23 cellular contexts compared by ENCODE assay signal in genomic region chr14:89924224-89924623, GRCh38. TPM values are rescaled to one million over a fixed set of nuclear protein-coding genes. Genes with fewer than 3 reads are reported as not detected.
A peak's percentile ranks its signal among the peaks of the same experiment; 100 is the strongest.
DNase-seq lines count a peak whose midpoint lies in the region; ATAC-seq and TF ChIP-seq lines count a peak whose summit lies in the region.
"Had no signal": no experiment of that assay in that cellular context is flagged by ENCODE, and none has a peak within 500 bp of the region (broad histone marks: within the 10 kb centered on the region; RNA-seq: fewer than 3 reads in every experiment).

No MANE protein-coding gene starts in this region.

- TF ChIP-seq CTCF in VCaP (conservative IDR thresholded peaks at IDR 0.05): no peak
- no peak for TF ChIP-seq CTCF in GM10248 (IDR thresholded peaks at IDR 0.05; ENCODE audit: control extremely low read depth, extremely low read depth, low read depth, missing control alignments)

- ATAC-seq in left lobe of liver (peak; percentile 94), HG03280 (IDR thresholded peaks at IDR 0.05; ENCODE audit: unreplicated experiment) (no peak)
- ATAC-seq: GM12878, GM23338, PC-3, SK-N-SH treated with all-trans-retinoic acid at 6 μM for 48 hours had no signal

- CTCF ChIA-PET in GM10248 (lab: Yijun Ruan, JAX): interaction anchor here (1.1 to 3.2 kb wide), 3 partner anchors 11 to 33 kb away, joined by 3 to 13 read pairs (median 3); no protein-coding TSS in a partner anchor

- POLR2A ChIA-PET in GM10248 (lab: Yijun Ruan, JAX): no interaction called here

- H3K27ac ChIP-seq in VCaP: peak overlapping the region; percentile 57
- H3K27ac ChIP-seq: 22Rv1, RWPE1 had no signal

- DNase-seq in DMS 273 (lab: John Stamatoyannopoulos, UW; ENCODE audit: unreplicated experiment) (peak; percentile 41), DMS 273 treated with DMSO at 0.1 percent for 48 hours (lab: John Stamatoyannopoulos, UW) (no peak), left lobe of liver (ENCODE audit: low spot score) (peak; percentile 74), putamen (ENCODE audit: low spot score) (no peak), GM10248 (ENCODE audit: extremely low spot score) (no peak), dedifferentiated amniotic fluid mesenchymal stem cell (ENCODE audit: extremely low spot score) (no peak)
- DNase-seq: COR-L47, DMS153, GF-D8, HCEC 1CT, NCI-H1105 treated with DMSO at 0.1 percent for 48 hours, NCI-H187, NCI-H2107, NCI-H524, PC-3, SIG-M5 had no signal

RNA-seq across cellular contexts. Expression of gene EFCAB11, which starts 30.3 kb away (rescaled TPM):
- 1.2 TPM for total RNA-seq in left lobe of liver

RNA-seq across cellular contexts. Expression of gene TDP1, which starts 31.5 kb away (rescaled TPM):
- 4.6 TPM for total RNA-seq in left lobe of liver

Comparison
In these comparisons a context has a peak if more than half of its experiments do, and no peak if none do; other contexts are left out.
1. DNase-seq: peak in DMS 273 (single experiment) and left lobe of liver (single experiment); none in DMS 273 treated with DMSO at 0.1 percent for 48 hours (single experiment), putamen (single experiment), GM10248 (single experiment) and dedifferentiated amniotic fluid mesenchymal stem cell (single experiment).